ENCODE assay signal across 9 cellular contexts in the genomic region with DNA sequence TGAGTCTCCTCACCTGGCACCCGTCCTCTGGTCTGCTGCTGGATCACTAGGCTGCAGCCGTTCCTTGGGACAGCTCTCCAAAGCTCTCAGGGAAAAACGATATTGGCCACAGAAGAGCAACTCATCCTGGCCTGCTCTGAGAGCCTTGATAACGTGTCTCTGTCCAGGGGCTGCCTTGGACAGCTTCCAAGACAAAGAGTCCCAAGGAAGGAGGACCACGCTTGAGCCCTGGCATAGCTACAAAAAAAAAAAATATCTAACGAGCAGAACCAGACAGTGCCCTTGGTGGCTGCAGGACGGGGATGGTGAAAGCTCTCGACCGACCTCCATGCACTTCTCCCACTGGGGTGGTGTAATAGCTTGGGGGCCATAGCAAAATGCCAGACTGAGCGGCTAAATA.
"Had no signal": no experiment of that assay in that cellular context is flagged by ENCODE, and none has a peak within 500 bp of the region (broad histone marks: within the 10 kb centered on the region; RNA-seq: fewer than 3 reads in every experiment).

No MANE protein-coding gene starts in this region.

- H3K4me3 Mint-ChIP-seq: GM23338, H9, HFFc6, IgD-negative memory B cell had no signal

- ATAC-seq: GM23338, HepG2, K562 had no signal

- H3K27ac ChIP-seq: HL-60 had no signal

- H3K27me3 Mint-ChIP-seq: IgD-negative memory B cell had no signal

- H3K36me3 Mint-ChIP-seq: IgD-negative memory B cell had no signal

- H3K4me3 ChIP-seq: GM23338, K562 had no signal

- DNase-seq: H9, HCEC 1CT, HFFc6, KG1 had no signal

- H3K27ac Mint-ChIP-seq: GM23338, HFFc6, IgD-negative memory B cell had no signal

- H3K9me3 Mint-ChIP-seq: H9 had no signal

- H3K4me1 Mint-ChIP-seq: GM23338, IgD-negative memory B cell had no signal
